9 cellular contexts compared by ENCODE assay signal in the genomic region with DNA sequence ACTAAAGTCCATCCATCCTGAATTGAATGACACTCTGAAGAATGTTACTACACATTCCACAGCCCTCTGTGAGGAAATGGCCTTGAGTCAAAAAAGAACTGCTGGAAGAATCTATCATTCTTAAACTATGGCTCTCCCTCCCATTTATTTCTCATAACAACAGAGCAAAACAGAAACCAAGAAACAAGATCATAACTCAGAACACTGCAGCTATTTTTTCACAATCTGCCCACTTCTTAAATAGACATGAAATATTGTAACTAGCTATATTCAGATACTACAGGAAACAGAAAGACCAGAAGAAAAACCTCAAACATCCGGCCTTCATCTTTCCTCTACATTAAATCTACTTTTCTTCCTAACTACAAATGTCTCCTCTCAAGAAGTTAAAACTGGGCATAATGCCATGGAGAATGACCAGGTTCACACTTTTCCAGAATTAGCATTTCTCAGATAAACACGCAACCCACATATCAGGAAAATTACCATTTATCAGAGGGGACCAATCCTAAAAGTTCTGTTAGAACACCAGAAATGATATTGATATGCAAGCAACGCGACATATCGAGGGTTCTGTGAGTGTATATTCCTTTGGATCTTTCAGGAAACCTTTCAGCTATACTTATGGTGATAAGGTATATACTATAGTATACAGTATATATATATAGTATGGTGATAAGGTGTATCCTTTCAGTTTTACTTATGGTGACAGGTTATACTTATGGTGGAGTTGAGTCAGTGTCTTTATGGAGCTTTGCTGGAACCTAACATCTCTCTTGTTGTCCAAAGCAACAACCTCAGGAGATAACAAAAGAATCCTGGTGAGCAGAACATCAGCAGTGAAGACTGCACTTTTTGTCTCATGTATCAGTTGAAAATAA.
DNase-seq lines count a peak whose midpoint lies in the region; ATAC-seq, FAIRE-seq and TF ChIP-seq lines count a peak whose summit lies in the region.
"Had no signal": no experiment of that assay in that cellular context is flagged by ENCODE, and none has a peak within 500 bp of the region (broad histone marks: within the 10 kb centered on the region; RNA-seq: fewer than 3 reads in every experiment).

No MANE protein-coding gene starts in this region.

- DNase-seq in ELR (ENCODE audit: low read depth), result peak; percentile 59
- DNase-seq in KBM-7, result peak; percentile 90
- DNase-seq in GM12878 (ENCODE audit: low read depth, low spot score), result peak; percentile 76
- DNase-seq in myocyte (ENCODE audit: low read depth), result peak; percentile 60
- no peak for DNase-seq in nucleus accumbens (lab: John Stamatoyannopoulos, UW)
- DNase-seq in DMS 273 treated with DMSO at 0.1 percent for 48 hours (lab: John Stamatoyannopoulos, UW), result no peak
- no peak for DNase-seq in HAP-1 (ENCODE audit: low spot score in 2 of 2)

- BruUV-seq in GM12878 (replicated peaks; lab: Mats Ljungman, UMichigan), result no TSS peak

- in situ Hi-C loops in KBM-7 (cut with MboI; ENCODE audit: low pct_unique_long_range_greater_than_20kb, low sequenced_read_pairs) (no loop called here), GM12878 (cut with MboI) (loop anchor here (5.0 kb wide), 3 partner anchors 117 to 252 kb away; no protein-coding TSS in a partner anchor), HAP-1 (cut with MboI; ENCODE audit: low sequenced_read_pairs) (loop anchor here (10.0 kb wide), 1 partner anchor 260 kb away; no protein-coding TSS in a partner anchor)

- peak overlapping the region; percentile 86 for H3K27ac ChIP-seq in GM12878 (ENCODE audit: control insufficient read depth, insufficient read depth)

- ATAC-seq in GM21447 (IDR thresholded peaks at IDR 0.05; ENCODE audit: unreplicated experiment) (peak; percentile 52), GM12878 (peak; percentile 58)
- ATAC-seq: Panc1 had no signal

- TF ChIP-seq POLR2A in GM12878 (IDR thresholded peaks at IDR 0.05; ENCODE audit: low read depth, low read length), result no peak

- no peak for TF ChIP-seq CTCF in GM12878 (IDR thresholded peaks at IDR 0.05 in 2 of 3, conservative IDR thresholded peaks at IDR 0.05 in 1 of 3; ENCODE audit: control insufficient read depth in 2 of 3, extremely low read depth in 1 of 3, insufficient read depth in 1 of 3, low read depth in 3 of 3, low read length in 3 of 3)

- TF ChIP-seq RAD21 in GM12878 (IDR thresholded peaks at IDR 0.05; ENCODE audit: insufficient read depth, low read depth, low read length), result no peak

- no peak overlapping the region; the same call in 1 of the 2 replicates for H2AFZ ChIP-seq in GM12878 (ENCODE audit: control insufficient read depth, low read depth, low read length)

- H3K27me3 ChIP-seq in GM12878 (replicated peaks in 1 of 2; ENCODE audit: control insufficient read depth in 2 of 2, insufficient read depth in 2 of 2, low read length in 1 of 2), result no peaks in the 10 kb centered on the region
- no peaks in the 10 kb centered on the region for H3K27me3 ChIP-seq in HAP-1 (ENCODE audit: low read depth)

- SMC1A ChIA-PET in GM12878 (lab: Charles Lee; ENCODE audit: uncharacterized antibody, unreplicated experiment), result interaction anchor here (0.6 to 9.3 kb wide), 30 partner anchors 8 to 269 kb away, joined by 3 to 144 read pairs (median 5); partner anchors contain the start of gene IRF2

- H3K4me3 ChIP-seq in GM12878 (peak overlapping the region; percentile 70), HAP-1 (no peak overlapping the region)

- H3K4me1 ChIP-seq in GM12878 (ENCODE audit: control insufficient read depth, insufficient read depth, low read length), result peaks cover 20% of the 10 kb centered on the region
- peaks cover 6% of the 10 kb centered on the region; the same call in 1 of the 2 replicates for H3K4me1 ChIP-seq in HAP-1

- POLR2A ChIA-PET in GM12878 (lab: Charles Lee), result interaction anchor here (0.7 to 5.4 kb wide), 14 partner anchors 20 to 270 kb away, joined by 3 to 58 read pairs (median 14); partner anchors contain the start of gene IRF2

- H3K36me3 ChIP-seq in GM12878 (ENCODE audit: control insufficient read depth in 2 of 2, insufficient read depth in 2 of 2, low read length in 1 of 2) (no peaks in the 10 kb centered on the region), HAP-1 (replicated peaks) (no peaks in the 10 kb centered on the region)

- 1% methylated on average over 5 of the region's 5 CpGs for WGBS in GM12878 (ENCODE audit: insufficient coverage, insufficient replicate concordance, low lambda C conversion rate, missing lambda C conversion rate)

- CTCF ChIA-PET in GM12878 (lab: Yijun Ruan, JAX), result interaction anchor here (0.5 to 4.1 kb wide), 11 partner anchors 19 to 270 kb away, joined by 3 to 64 read pairs (median 8); no protein-coding TSS in a partner anchor

- peak overlapping the region; percentile 92 for H3K4me2 ChIP-seq in GM12878 (ENCODE audit: control insufficient read depth, insufficient read depth)

- H4K20me1 ChIP-seq in GM12878 (ENCODE audit: control insufficient read depth, insufficient read depth), result no peaks in the 10 kb centered on the region

- peak overlapping the region; percentile 80 for H3K9ac ChIP-seq in GM12878 (ENCODE audit: control insufficient read depth, insufficient read depth, low read length)

- RAD21 ChIA-PET in GM12878 (lab: Charles Lee; ENCODE audit: unreplicated experiment), result interaction anchor here (0.8 to 6.4 kb wide), 24 partner anchors 12 to 270 kb away, joined by 3 to 151 read pairs (median 8); partner anchors contain the start of genes CENPU and IRF2

- H3K9me3 ChIP-seq in GM12878 (replicated peaks; ENCODE audit: control insufficient read depth, insufficient read depth, low read length) (no peaks in the 10 kb centered on the region; the same call in 1 of the 3 replicates), HAP-1 (no peaks in the 10 kb centered on the region)

- peaks cover 45% of the 10 kb centered on the region for H3K79me2 ChIP-seq in GM12878 (ENCODE audit: control insufficient read depth, insufficient read depth, low read length)

- intact Hi-C loops in GM12878 (cut with micrococcal nuclease; ENCODE audit: unreplicated experiment), result loop anchor here (1.0 to 5.0 kb wide), 7 partner anchors 20 to 288 kb away; partner anchors contain the start of genes CASP3, IRF2 and PRIMPOL

- FAIRE-seq in GM12878 (lab: Jason Lieb, UNC), result peak; percentile 81

- peak in 1 of 2 experiments; percentile 93; a peak in 2 of 4 replicates for TF ChIP-seq EP300 in GM12878 (IDR thresholded peaks at IDR 0.05; ENCODE audit: borderline replicate concordance in 1 of 2, control insufficient read depth in 1 of 2, low read depth in 2 of 2, low read length in 2 of 2)

TF ChIP-seq in GM12878, 131 proteins besides CTCF, POLR2A, EP300 and RAD21 (continues in another document):
- TF ChIP-seq POLR2AphosphoS2 (IDR thresholded peaks at IDR 0.05; ENCODE audit: low read depth, low read length), result no peak
- no peak for TF ChIP-seq CHD4 (IDR thresholded peaks at IDR 0.05)
- TF ChIP-seq ATF2 (IDR thresholded peaks at IDR 0.05; ENCODE audit: low read length), result peak; percentile 96
- TF ChIP-seq TCF7 (IDR thresholded peaks at IDR 0.05; ENCODE audit: borderline replicate concordance), result no peak
- no peak for TF ChIP-seq NRF1 (conservative IDR thresholded peaks at IDR 0.05; ENCODE audit: low read depth, low read length)
- TF ChIP-seq, protein P1, sequence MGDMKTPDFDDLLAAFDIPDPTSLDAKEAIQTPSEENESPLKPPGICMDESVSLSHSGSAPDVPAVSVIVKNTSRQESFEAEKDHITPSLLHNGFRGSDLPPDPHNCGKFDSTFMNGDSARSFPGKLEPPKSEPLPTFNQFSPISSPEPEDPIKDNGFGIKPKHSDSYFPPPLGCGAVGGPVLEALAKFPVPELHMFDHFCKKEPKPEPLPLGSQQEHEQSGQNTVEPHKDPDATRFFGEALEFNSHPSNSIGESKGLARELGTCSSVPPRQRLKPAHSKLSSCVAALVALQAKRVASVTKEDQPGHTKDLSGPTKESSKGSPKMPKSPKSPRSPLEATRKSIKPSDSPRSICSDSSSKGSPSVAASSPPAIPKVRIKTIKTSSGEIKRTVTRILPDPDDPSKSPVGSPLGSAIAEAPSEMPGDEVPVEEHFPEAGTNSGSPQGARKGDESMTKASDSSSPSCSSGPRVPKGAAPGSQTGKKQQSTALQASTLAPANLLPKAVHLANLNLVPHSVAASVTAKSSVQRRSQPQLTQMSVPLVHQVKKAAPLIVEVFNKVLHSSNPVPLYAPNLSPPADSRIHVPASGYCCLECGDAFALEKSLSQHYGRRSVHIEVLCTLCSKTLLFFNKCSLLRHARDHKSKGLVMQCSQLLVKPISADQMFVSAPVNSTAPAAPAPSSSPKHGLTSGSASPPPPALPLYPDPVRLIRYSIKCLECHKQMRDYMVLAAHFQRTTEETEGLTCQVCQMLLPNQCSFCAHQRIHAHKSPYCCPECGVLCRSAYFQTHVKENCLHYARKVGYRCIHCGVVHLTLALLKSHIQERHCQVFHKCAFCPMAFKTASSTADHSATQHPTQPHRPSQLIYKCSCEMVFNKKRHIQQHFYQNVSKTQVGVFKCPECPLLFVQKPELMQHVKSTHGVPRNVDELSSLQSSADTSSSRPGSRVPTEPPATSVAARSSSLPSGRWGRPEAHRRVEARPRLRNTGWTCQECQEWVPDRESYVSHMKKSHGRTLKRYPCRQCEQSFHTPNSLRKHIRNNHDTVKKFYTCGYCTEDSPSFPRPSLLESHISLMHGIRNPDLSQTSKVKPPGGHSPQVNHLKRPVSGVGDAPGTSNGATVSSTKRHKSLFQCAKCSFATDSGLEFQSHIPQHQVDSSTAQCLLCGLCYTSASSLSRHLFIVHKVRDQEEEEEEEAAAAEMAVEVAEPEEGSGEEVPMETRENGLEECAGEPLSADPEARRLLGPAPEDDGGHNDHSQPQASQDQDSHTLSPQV (IDR thresholded peaks at IDR 0.05), result no peak
- no peak for TF ChIP-seq KAT2A (conservative IDR thresholded peaks at IDR 0.05; ENCODE audit: control insufficient read depth, low read depth, low read length)
- no peak for TF ChIP-seq SUPT20H (IDR thresholded peaks at IDR 0.05; ENCODE audit: borderline replicate concordance, control insufficient read depth, low read depth, low read length)
- TF ChIP-seq ASH2L (IDR thresholded peaks at IDR 0.05; ENCODE audit: borderline replicate concordance, low read depth), result no peak
- no peak; the same call in 1 of the 2 replicates for TF ChIP-seq ZNF217 (IDR thresholded peaks at IDR 0.05)
- TF ChIP-seq ZNF207 (IDR thresholded peaks at IDR 0.05; ENCODE audit: borderline replicate concordance), result no peak

Comparison
In these comparisons a context has a peak if more than half of its experiments do, and no peak if none do; other contexts are left out.
1. DNase-seq: peak in ELR (single experiment), KBM-7 (single experiment), GM12878 (single experiment) and myocyte (single experiment); none in nucleus accumbens (0 of 56), DMS 273 treated with DMSO at 0.1 percent for 48 hours (single experiment) and HAP-1 (0 of 2).